Comparison of ENCODE assay signal across 25 cellular contexts in genomic region chr5:141236516-141237313, GRCh38. TPM values are rescaled to one million over a fixed set of nuclear protein-coding genes. Genes with fewer than 3 reads are reported as not detected.
DNase-seq lines count a peak whose midpoint lies in the region; ATAC-seq and TF ChIP-seq lines count a peak whose summit lies in the region.
"Had no signal": no experiment of that assay in that cellular context is flagged by ENCODE, and none has a peak within 500 bp of the region (broad histone marks: within the 10 kb centered on the region; RNA-seq: fewer than 3 reads in every experiment).

No MANE protein-coding gene starts in this region.

- H3K9me2 ChIP-seq in GM23338 (ENCODE audit: insufficient read depth): no peaks in the 10 kb centered on the region

- H3K4me3 Mint-ChIP-seq in activated CD8-positive, alpha-beta T cell treated with anti-CD3 and anti-CD28 coated beads, Interleukin-2, amount 10 ng/mL, durations not matched to agents 7 days and 5 days: no peak overlapping the region
- H3K4me3 Mint-ChIP-seq in activated CD8-positive, alpha-beta T cell treated with anti-CD3 and anti-CD28 coated beads for 36 hours: no peak overlapping the region
- H3K4me3 Mint-ChIP-seq in GM23338 (no peak overlapping the region), progenitor cell of endocrine pancreas (ENCODE audit: low read depth) (no peak overlapping the region)
- peak overlapping the region; percentile 26 for H3K4me3 Mint-ChIP-seq in activated T-helper 1 cell treated with anti-CD3 and anti-CD28 coated beads, Interleukin-12 subunit alpha, Interleukin-12 subunit beta, Interleukin-2, Interleukin-4 antibody, amounts not matched to agents 30 ng/mL and 10 ng/mL and 1 ng/mL, durations not matched to agents 14 hours and 24 hours and 36 hours

- no peak for ATAC-seq in activated CD8-positive, alpha-beta T cell treated with anti-CD3 and anti-CD28 coated beads, Interleukin-2, amount 10 ng/mL, durations not matched to agents 7 days and 5 days
- no peak for ATAC-seq in activated CD8-positive, alpha-beta T cell treated with anti-CD3 and anti-CD28 coated beads for 36 hours
- ATAC-seq in GM23338: no peak
- ATAC-seq in HG02759 (IDR thresholded peaks at IDR 0.05; ENCODE audit: unreplicated experiment): no peak
- ATAC-seq: Right ventricle myocardium inferior had no signal

- no peak overlapping the region for H3K4me2 ChIP-seq in GM23338
- H3K4me2 ChIP-seq: PC-9 had no signal

- H3K27me3 Mint-ChIP-seq in activated CD8-positive, alpha-beta T cell treated with anti-CD3 and anti-CD28 coated beads, Interleukin-2, amount 10 ng/mL, durations not matched to agents 7 days and 5 days (ENCODE audit: low read depth): peaks cover 13% of the 10 kb centered on the region
- H3K27me3 Mint-ChIP-seq in activated CD8-positive, alpha-beta T cell treated with anti-CD3 and anti-CD28 coated beads for 36 hours: peaks cover 52% of the 10 kb centered on the region
- peaks cover 4% of the 10 kb centered on the region for H3K27me3 Mint-ChIP-seq in GM23338 (ENCODE audit: insufficient read depth, low read depth, poor library complexity)
- H3K27me3 Mint-ChIP-seq in activated T-helper 1 cell treated with anti-CD3 and anti-CD28 coated beads, Interleukin-12 subunit alpha, Interleukin-12 subunit beta, Interleukin-2, Interleukin-4 antibody, amounts not matched to agents 30 ng/mL and 10 ng/mL and 1 ng/mL, durations not matched to agents 14 hours and 24 hours and 36 hours (ENCODE audit: insufficient read depth): peaks cover 3% of the 10 kb centered on the region
- H3K27me3 Mint-ChIP-seq in progenitor cell of endocrine pancreas: no peaks in the 10 kb centered on the region

- intact Hi-C loops in activated CD8-positive, alpha-beta T cell treated with anti-CD3 and anti-CD28 coated beads for 36 hours (cut with micrococcal nuclease): no loop called here
- intact Hi-C loops in activated T-helper 1 cell treated with anti-CD3 and anti-CD28 coated beads, Interleukin-12 subunit alpha, Interleukin-12 subunit beta, Interleukin-2, Interleukin-4 antibody, amounts not matched to agents 30 ng/mL and 10 ng/mL and 1 ng/mL, durations not matched to agents 14 hours and 24 hours and 36 hours (cut with micrococcal nuclease): loop anchor here (10.0 kb wide), 1 partner anchor 372 kb away; the partner anchor contains the start of gene PCDHA11
- intact Hi-C loops in testis (cut with DNase I; ENCODE audit: low total_unique reads): no loop called here

- no peak overlapping the region for H3K27ac ChIP-seq in GM23338 (ENCODE audit: low read depth)
- no peak overlapping the region for H3K27ac ChIP-seq in testis
- H3K27ac ChIP-seq: PC-9, SJCRH30 had no signal

- H2AFZ ChIP-seq in GM23338: no peak overlapping the region
- H2AFZ ChIP-seq: PC-9 had no signal

- CTCF ChIA-PET in activated CD8-positive, alpha-beta T cell treated with anti-CD3 and anti-CD28 coated beads, Interleukin-2, amount 10 ng/mL, durations not matched to agents 7 days and 5 days (lab: Charles Lee): no interaction called here
- CTCF ChIA-PET in activated CD8-positive, alpha-beta T cell treated with anti-CD3 and anti-CD28 coated beads for 36 hours (lab: Charles Lee): no interaction called here

- no peaks in the 10 kb centered on the region for H3K27me3 ChIP-seq in GM23338 (ENCODE audit: insufficient read depth)
- H3K27me3 ChIP-seq in testis: no peaks in the 10 kb centered on the region
- H3K27me3 ChIP-seq: MG63, SJCRH30 had no signal

- H3K27ac Mint-ChIP-seq in activated CD8-positive, alpha-beta T cell treated with anti-CD3 and anti-CD28 coated beads, Interleukin-2, amount 10 ng/mL, durations not matched to agents 7 days and 5 days: peak overlapping the region; percentile 50
- no peak overlapping the region for H3K27ac Mint-ChIP-seq in activated CD8-positive, alpha-beta T cell treated with anti-CD3 and anti-CD28 coated beads for 36 hours
- H3K27ac Mint-ChIP-seq in GM23338 (no peak overlapping the region), progenitor cell of endocrine pancreas (peak overlapping the region; percentile 74)
- H3K27ac Mint-ChIP-seq in activated T-helper 1 cell treated with anti-CD3 and anti-CD28 coated beads, Interleukin-12 subunit alpha, Interleukin-12 subunit beta, Interleukin-2, Interleukin-4 antibody, amounts not matched to agents 30 ng/mL and 10 ng/mL and 1 ng/mL, durations not matched to agents 14 hours and 24 hours and 36 hours: peak overlapping the region; percentile 86

- H4K20me1 ChIP-seq in GM23338 (replicated peaks; ENCODE audit: insufficient read depth): no peaks in the 10 kb centered on the region

- H3K9me3 ChIP-seq in testis: no peaks in the 10 kb centered on the region

- H3K4me3 ChIP-seq in GM23338: no peak overlapping the region
- H3K4me3 ChIP-seq in testis: no peak overlapping the region
- H3K4me3 ChIP-seq: MG63, PC-9, SJCRH30 had no signal

- no peaks in the 10 kb centered on the region for H3K4me1 Mint-ChIP-seq in activated CD8-positive, alpha-beta T cell treated with anti-CD3 and anti-CD28 coated beads, Interleukin-2, amount 10 ng/mL, durations not matched to agents 7 days and 5 days (ENCODE audit: low read depth)
- H3K4me1 Mint-ChIP-seq in activated CD8-positive, alpha-beta T cell treated with anti-CD3 and anti-CD28 coated beads for 36 hours (ENCODE audit: low read depth): no peaks in the 10 kb centered on the region
- H3K4me1 Mint-ChIP-seq in GM23338: peaks cover 2% of the 10 kb centered on the region; the same call in 1 of the 3 replicates
- no peaks in the 10 kb centered on the region for H3K4me1 Mint-ChIP-seq in activated T-helper 1 cell treated with anti-CD3 and anti-CD28 coated beads, Interleukin-12 subunit alpha, Interleukin-12 subunit beta, Interleukin-2, Interleukin-4 antibody, amounts not matched to agents 30 ng/mL and 10 ng/mL and 1 ng/mL, durations not matched to agents 14 hours and 24 hours and 36 hours (ENCODE audit: low read depth)
- H3K4me1 Mint-ChIP-seq in progenitor cell of endocrine pancreas (ENCODE audit: low read depth): no peaks in the 10 kb centered on the region
- H3K4me1 Mint-ChIP-seq: CD4-positive, alpha-beta memory T cell had no signal

- TF ChIP-seq POLR2A in testis (IDR thresholded peaks at IDR 0.05): no peak

- POLR2A ChIA-PET in activated CD8-positive, alpha-beta T cell treated with anti-CD3 and anti-CD28 coated beads, Interleukin-2, amount 10 ng/mL, durations not matched to agents 7 days and 5 days (lab: Charles Lee): interaction anchor here (0.6 kb wide), 1 partner anchor 351 kb away, joined by 3 read pairs; no protein-coding TSS in a partner anchor
- POLR2A ChIA-PET in activated CD8-positive, alpha-beta T cell treated with anti-CD3 and anti-CD28 coated beads for 36 hours (lab: Charles Lee): no interaction called here

- peaks cover 45% of the 10 kb centered on the region for H3K9me3 Mint-ChIP-seq in activated CD8-positive, alpha-beta T cell treated with anti-CD3 and anti-CD28 coated beads, Interleukin-2, amount 10 ng/mL, durations not matched to agents 7 days and 5 days (ENCODE audit: insufficient read depth)
- peaks cover 35% of the 10 kb centered on the region for H3K9me3 Mint-ChIP-seq in activated CD8-positive, alpha-beta T cell treated with anti-CD3 and anti-CD28 coated beads for 36 hours
- H3K9me3 Mint-ChIP-seq in GM23338: peaks cover 63% of the 10 kb centered on the region
- H3K9me3 Mint-ChIP-seq in activated T-helper 1 cell treated with anti-CD3 and anti-CD28 coated beads, Interleukin-12 subunit alpha, Interleukin-12 subunit beta, Interleukin-2, Interleukin-4 antibody, amounts not matched to agents 30 ng/mL and 10 ng/mL and 1 ng/mL, durations not matched to agents 14 hours and 24 hours and 36 hours: peaks cover 45% of the 10 kb centered on the region
- H3K9me3 Mint-ChIP-seq in progenitor cell of endocrine pancreas (ENCODE audit: low read depth): peaks cover 51% of the 10 kb centered on the region

- H3K4me1 ChIP-seq in GM23338 (ENCODE audit: insufficient read depth) (0 out of 2 replicates have a peak, but pooled peaks cover 6% of the 10 kb centered on the region), testis (no peaks in the 10 kb centered on the region)
- H3K4me1 ChIP-seq: SJCRH30 had no signal

- no peaks in the 10 kb centered on the region for H3K79me2 ChIP-seq in GM23338 (replicated peaks; ENCODE audit: insufficient read depth)

- peaks cover 10% of the 10 kb centered on the region for H3K36me3 Mint-ChIP-seq in activated CD8-positive, alpha-beta T cell treated with anti-CD3 and anti-CD28 coated beads, Interleukin-2, amount 10 ng/mL, durations not matched to agents 7 days and 5 days (ENCODE audit: low read depth)
- H3K36me3 Mint-ChIP-seq in activated CD8-positive, alpha-beta T cell treated with anti-CD3 and anti-CD28 coated beads for 36 hours (ENCODE audit: low read depth): peaks cover 19% of the 10 kb centered on the region
- peaks cover 36% of the 10 kb centered on the region for H3K36me3 Mint-ChIP-seq in GM23338 (ENCODE audit: low read depth)
- H3K36me3 Mint-ChIP-seq in activated T-helper 1 cell treated with anti-CD3 and anti-CD28 coated beads, Interleukin-12 subunit alpha, Interleukin-12 subunit beta, Interleukin-2, Interleukin-4 antibody, amounts not matched to agents 30 ng/mL and 10 ng/mL and 1 ng/mL, durations not matched to agents 14 hours and 24 hours and 36 hours (ENCODE audit: low read depth): peaks cover 1% of the 10 kb centered on the region
- H3K36me3 Mint-ChIP-seq in progenitor cell of endocrine pancreas (ENCODE audit: insufficient read depth): peaks cover 38% of the 10 kb centered on the region

- DNase-seq in activated CD8-positive, alpha-beta T cell treated with anti-CD3 and anti-CD28 coated beads, Interleukin-2, amount 10 ng/mL, durations not matched to agents 7 days and 5 days: no peak
- no peak for DNase-seq in activated CD8-positive, alpha-beta T cell treated with anti-CD3 and anti-CD28 coated beads for 36 hours
- DNase-seq in GM23338 (ENCODE audit: low spot score) (peak; percentile 34), progenitor cell of endocrine pancreas (ENCODE audit: low spot score, unreplicated experiment) (no peak), testis (no peak)
- no peak for DNase-seq in activated T-helper 1 cell treated with anti-CD3 and anti-CD28 coated beads, Interleukin-12 subunit alpha, Interleukin-12 subunit beta, Interleukin-2, Interleukin-4 antibody, amounts not matched to agents 30 ng/mL and 10 ng/mL and 1 ng/mL, durations not matched to agents 14 hours and 24 hours and 36 hours (ENCODE audit: low spot score)
- DNase-seq: C1 segment of cervical spinal cord; CD4-positive, alpha-beta memory T cell; COR-L47; DMS53; H7; KG1; MG63; NCI-H1417; NCI-H1694; NCI-H2029 treated with DMSO at 0.1 percent for 48 hours; NCI-H446 treated with DMSO at 0.1 percent for 48 hours; NCI-H526; NCI-H82; PC-9; SJCRH30 had no signal

- H3F3A ChIP-seq in GM23338 (replicated peaks; ENCODE audit: low read depth): no peaks in the 10 kb centered on the region

- 9 to 14% methylated on average over 26 to 32 of the region's 32 CpGs for WGBS in testis, 2 donors

- H3K36me3 ChIP-seq in GM23338 (ENCODE audit: insufficient read depth) (no peaks in the 10 kb centered on the region), testis (ENCODE audit: low read depth, missing control alignments) (no peaks in the 10 kb centered on the region)
- H3K36me3 ChIP-seq: MG63, SJCRH30 had no signal

- no peak for TF ChIP-seq CTCF in activated CD8-positive, alpha-beta T cell treated with anti-CD3 and anti-CD28 coated beads for 36 hours (IDR thresholded peaks at IDR 0.05)
- no peak for TF ChIP-seq CTCF in GM23338 (conservative IDR thresholded peaks at IDR 0.05; ENCODE audit: low read depth in 2 of 2)
- no peak for TF ChIP-seq CTCF in progenitor cell of endocrine pancreas (IDR thresholded peaks at IDR 0.05; ENCODE audit: unreplicated experiment)
- TF ChIP-seq CTCF in testis (IDR thresholded peaks at IDR 0.05): no peak

RNA-seq across cellular contexts. Expression of gene PCDHB15, which starts 8.5 kb away (rescaled TPM):
- total RNA-seq in activated CD8-positive, alpha-beta T cell treated with anti-CD3 and anti-CD28 coated beads, Interleukin-2, amount 10 ng/mL, durations not matched to agents 7 days and 5 days: not detected
- total RNA-seq in activated CD8-positive, alpha-beta T cell treated with anti-CD3 and anti-CD28 coated beads for 36 hours: not detected
- total RNA-seq in GM23338 (2014; rRNA removed; shearing (Covaris generic)): 8.0 and 12.1 TPM in 2 replicates
- polyA plus RNA-seq in GM23338 (2016; fragmentation: Nextera tagmentation; extraction: Ambion mirVana) (4.9 and 6.1 TPM in 2 replicates), testis (ENCODE audit: insufficient read depth, low read depth, low replicate concordance) (10.3 TPM)
- not detected in 2 replicates for total RNA-seq in activated T-helper 1 cell treated with anti-CD3 and anti-CD28 coated beads, Interleukin-12 subunit alpha, Interleukin-12 subunit beta, Interleukin-2, Interleukin-4 antibody, amounts not matched to agents 30 ng/mL and 10 ng/mL and 1 ng/mL, durations not matched to agents 14 hours and 24 hours and 36 hours
- total RNA-seq in progenitor cell of endocrine pancreas (8.3 and 9.5 TPM in 2 replicates), testis (10 to 100 TPM; 22.1 to 27.6 TPM)
- total RNA-seq: G401, H7, PC-9 had no signal
- polyA plus RNA-seq: CD4-positive, alpha-beta memory T cell had no signal

RNA-seq across cellular contexts. Expression of gene PCDHB14, which starts 13.6 kb away (rescaled TPM):
- total RNA-seq in activated CD8-positive, alpha-beta T cell treated with anti-CD3 and anti-CD28 coated beads, Interleukin-2, amount 10 ng/mL, durations not matched to agents 7 days and 5 days: not detected
- not detected for total RNA-seq in activated CD8-positive, alpha-beta T cell treated with anti-CD3 and anti-CD28 coated beads for 36 hours
- total RNA-seq in GM23338 (2014; rRNA removed; shearing (Covaris generic)): 3.2 and 4.1 TPM in 2 replicates
- 0.71 and 0.83 TPM in 2 replicates for polyA plus RNA-seq in GM23338 (2016; fragmentation: Nextera tagmentation; extraction: Ambion mirVana)
- total RNA-seq in activated T-helper 1 cell treated with anti-CD3 and anti-CD28 coated beads, Interleukin-12 subunit alpha, Interleukin-12 subunit beta, Interleukin-2, Interleukin-4 antibody, amounts not matched to agents 30 ng/mL and 10 ng/mL and 1 ng/mL, durations not matched to agents 14 hours and 24 hours and 36 hours: not detected in 2 replicates
- total RNA-seq in progenitor cell of endocrine pancreas: 7.9 and 8.0 TPM in 2 replicates
- total RNA-seq in testis: 1 to 10 TPM; 7.9 to 8.0 TPM
- 2.7 TPM for polyA plus RNA-seq in testis (ENCODE audit: insufficient read depth, low read depth, low replicate concordance)
- polyA plus RNA-seq: CD4-positive, alpha-beta memory T cell had no signal

RNA-seq across cellular contexts. Expression of gene PCDHB13, which starts 23.0 kb away (rescaled TPM):
- not detected for total RNA-seq in activated CD8-positive, alpha-beta T cell treated with anti-CD3 and anti-CD28 coated beads, Interleukin-2, amount 10 ng/mL, durations not matched to agents 7 days and 5 days
- total RNA-seq in activated CD8-positive, alpha-beta T cell treated with anti-CD3 and anti-CD28 coated beads for 36 hours: not detected
- total RNA-seq in GM23338 (2014; rRNA removed; shearing (Covaris generic)): 2.4 and 3.5 TPM in 2 replicates
- polyA plus RNA-seq in GM23338 (2016; fragmentation: Nextera tagmentation; extraction: Ambion mirVana): 0.87 and 1.1 TPM in 2 replicates
- not detected in 2 replicates for total RNA-seq in activated T-helper 1 cell treated with anti-CD3 and anti-CD28 coated beads, Interleukin-12 subunit alpha, Interleukin-12 subunit beta, Interleukin-2, Interleukin-4 antibody, amounts not matched to agents 30 ng/mL and 10 ng/mL and 1 ng/mL, durations not matched to agents 14 hours and 24 hours and 36 hours
- total RNA-seq in progenitor cell of endocrine pancreas: 6.8 and 7.4 TPM in 2 replicates
- 1 to 10 TPM; 8.6 to 9.3 TPM for total RNA-seq in testis
- polyA plus RNA-seq in testis (ENCODE audit: insufficient read depth, low read depth, low replicate concordance): 2.6 TPM
- total RNA-seq: G401, PC-9 had no signal
- polyA plus RNA-seq: CD4-positive, alpha-beta memory T cell had no signal

RNA-seq across cellular contexts. Expression of gene PCDHB12, which starts 28.2 kb away (rescaled TPM):
- total RNA-seq in activated CD8-positive, alpha-beta T cell treated with anti-CD3 and anti-CD28 coated beads, Interleukin-2, amount 10 ng/mL, durations not matched to agents 7 days and 5 days: not detected
- total RNA-seq in activated CD8-positive, alpha-beta T cell treated with anti-CD3 and anti-CD28 coated beads for 36 hours: not detected
- 3.7 and 4.3 TPM in 2 replicates for total RNA-seq in GM23338 (2014; rRNA removed; shearing (Covaris generic))
- polyA plus RNA-seq in GM23338 (2016; fragmentation: Nextera tagmentation; extraction: Ambion mirVana) (0.80 and 1.3 TPM in 2 replicates), testis (ENCODE audit: insufficient read depth, low read depth, low replicate concordance) (1.4 TPM)
- not detected in 2 replicates for total RNA-seq in activated T-helper 1 cell treated with anti-CD3 and anti-CD28 coated beads, Interleukin-12 subunit alpha, Interleukin-12 subunit beta, Interleukin-2, Interleukin-4 antibody, amounts not matched to agents 30 ng/mL and 10 ng/mL and 1 ng/mL, durations not matched to agents 14 hours and 24 hours and 36 hours
- total RNA-seq in progenitor cell of endocrine pancreas (5.4 and 7.2 TPM in 2 replicates), testis (1 to 10 TPM; 6.1 to 6.5 TPM)
- total RNA-seq: CD4-positive, alpha-beta memory T cell; G401; H7; HT1080; PC-9 had no signal
- polyA plus RNA-seq: CD4-positive, alpha-beta memory T cell had no signal

RNA-seq across cellular contexts. Expression of gene PCDHB11, which starts 37.3 kb away (rescaled TPM):
- total RNA-seq in activated CD8-positive, alpha-beta T cell treated with anti-CD3 and anti-CD28 coated beads, Interleukin-2, amount 10 ng/mL, durations not matched to agents 7 days and 5 days: not detected
- total RNA-seq in activated CD8-positive, alpha-beta T cell treated with anti-CD3 and anti-CD28 coated beads for 36 hours: not detected
- 0.47 and 1.3 TPM in 2 replicates for total RNA-seq in GM23338 (2014; rRNA removed; shearing (Covaris generic))
- 0.19 and 0.33 TPM in 2 replicates for polyA plus RNA-seq in GM23338 (2016; fragmentation: Nextera tagmentation; extraction: Ambion mirVana)
- not detected in 2 replicates for total RNA-seq in activated T-helper 1 cell treated with anti-CD3 and anti-CD28 coated beads, Interleukin-12 subunit alpha, Interleukin-12 subunit beta, Interleukin-2, Interleukin-4 antibody, amounts not matched to agents 30 ng/mL and 10 ng/mL and 1 ng/mL, durations not matched to agents 14 hours and 24 hours and 36 hours
- total RNA-seq in progenitor cell of endocrine pancreas: 4.7 and 5.9 TPM in 2 replicates
- total RNA-seq in testis: 1 to 10 TPM; 4.0 to 4.2 TPM
- polyA plus RNA-seq in testis (ENCODE audit: insufficient read depth, low read depth, low replicate concordance): 0.63 TPM
- total RNA-seq: CD4-positive, alpha-beta memory T cell; HT1080; PC-9 had no signal
- polyA plus RNA-seq: CD4-positive, alpha-beta memory T cell had no signal

Comparison
In these comparisons a context has a peak if more than half of its experiments do, and no peak if none do; other contexts are left out.
1. H3K27ac Mint-ChIP-seq: peak in activated CD8-positive, alpha-beta T cell treated with anti-CD3 and anti-CD28 coated beads, Interleukin-2, amount 10 ng/mL, durations not matched to agents 7 days and 5 days (single experiment), activated T-helper 1 cell treated with anti-CD3 and anti-CD28 coated beads, Interleukin-12 subunit alpha, Interleukin-12 subunit beta, Interleukin-2, Interleukin-4 antibody, amounts not matched to agents 30 ng/mL and 10 ng/mL and 1 ng/mL, durations not matched to agents 14 hours and 24 hours and 36 hours (single experiment) and progenitor cell of endocrine pancreas (single experiment); none in activated CD8-positive, alpha-beta T cell treated with anti-CD3 and anti-CD28 coated beads for 36 hours (single experiment) and GM23338 (single experiment).